Comparison of ENCODE assay signal across 9 cellular contexts in genomic region chr13:93248627-93249047, GRCh38. TPM values are rescaled to one million over a fixed set of nuclear protein-coding genes. Genes with fewer than 3 reads are reported as not detected.
A peak's percentile ranks its signal among the peaks of the same experiment; 100 is the strongest.
DNase-seq lines count a peak whose midpoint lies in the region; ATAC-seq and TF ChIP-seq lines count a peak whose summit lies in the region.
"Had no signal": no experiment of that assay in that cellular context is flagged by ENCODE, and none has a peak within 500 bp of the region (broad histone marks: within the 10 kb centered on the region; RNA-seq: fewer than 3 reads in every experiment).

No MANE protein-coding gene starts in this region.

- H3K4me3 ChIP-seq in right lobe of liver, result no peak overlapping the region

- peak; percentile 94 to 99 (median 95) for ATAC-seq in right lobe of liver

- peak; percentile 94 for TF ChIP-seq CTCF in VCaP (conservative IDR thresholded peaks at IDR 0.05)
- peak; percentile 42 to 75 (median 56) for TF ChIP-seq CTCF in right lobe of liver (IDR thresholded peaks at IDR 0.05)

- intact Hi-C loops in right lobe of liver (cut with DNase I), result no loop called here

- H3K9me3 ChIP-seq in right lobe of liver, result no peaks in the 10 kb centered on the region

- H3K4me1 ChIP-seq in right lobe of liver, result peaks cover 0 to 19% (median 3%) of the 10 kb centered on the region in 4 donors

- 15% methylated on average over 3 of the region's 8 CpGs for WGBS in right lobe of liver (ENCODE audit: insufficient coverage, low coverage, low lambda C conversion rate, missing lambda C conversion rate)

- peak; percentile 65 for DNase-seq in COR-L47 (lab: John Stamatoyannopoulos, UW)
- DNase-seq in NCI-H1417 (lab: John Stamatoyannopoulos, UW), result peak; percentile 73 to 97 (median 94)
- peak; percentile 82 to 90 (median 89) for DNase-seq in right lobe of liver
- no peak for DNase-seq in dermis blood vessel endothelial cell
- no peak for DNase-seq in cerebellar nuclear complex (lab: John Stamatoyannopoulos, UW)
- DNase-seq in stimulated activated CD4-positive, alpha-beta T cell treated with anti-CD3 and anti-CD28 coated beads, Interleukin-2, amount 100 ng/mL, for 24 hours, result no peak
- no peak for DNase-seq in activated CD4-positive, alpha-beta T cell treated with anti-CD3 and anti-CD28 coated beads for 1 hour

- H3K36me3 ChIP-seq in right lobe of liver, result no peaks in the 10 kb centered on the region

- no peaks in the 10 kb centered on the region for H3K27me3 ChIP-seq in right lobe of liver

- H3K27ac ChIP-seq in VCaP (peak overlapping the region; percentile 41), right lobe of liver (peak overlapping the region; percentile 59 to 81 (median 75))

- TF ChIP-seq POLR2A in right lobe of liver (IDR thresholded peaks at IDR 0.05), result no peak

RNA-seq across cellular contexts. Expression of gene GPC6, which starts 22.0 kb away (rescaled TPM):
- total RNA-seq in right lobe of liver (10 to 100 TPM; 18.6 to 30.1 (median 20.2) TPM), dermis blood vessel endothelial cell (0.14 and 0.17 TPM in 2 replicates)
- total RNA-seq: activated T-helper 2 cell treated with anti-CD3 and anti-CD28 coated beads, Interferon-gamma antibody, Interleukin-2, Interleukin-4, amounts not matched to agents 10 μg/mL and 5 μg/mL and 100 μg/mL, durations not matched to agents 14 hours and 24 hours and 36 hours had no signal

Comparison
In these comparisons a context has a peak if more than half of its experiments do, and no peak if none do; other contexts are left out.
1. DNase-seq: peak in COR-L47 (single experiment), NCI-H1417 (3 of 3) and right lobe of liver (3 of 3); none in dermis blood vessel endothelial cell (single experiment), cerebellar nuclear complex (0 of 2), stimulated activated CD4-positive, alpha-beta T cell treated with anti-CD3 and anti-CD28 coated beads, Interleukin-2, amount 100 ng/mL, for 24 hours (0 of 2) and activated CD4-positive, alpha-beta T cell treated with anti-CD3 and anti-CD28 coated beads for 1 hour (single experiment).
2. RNA of gene GPC6, which starts 22.0 kb away (total RNA-seq): 18.6 to 30.1 TPM in right lobe of liver; 0.14 to 0.17 TPM in dermis blood vessel endothelial cell; every median in the first group is over 10 times any median in the second.